ENCODE assay signal across 11 cellular contexts in the genomic region with DNA sequence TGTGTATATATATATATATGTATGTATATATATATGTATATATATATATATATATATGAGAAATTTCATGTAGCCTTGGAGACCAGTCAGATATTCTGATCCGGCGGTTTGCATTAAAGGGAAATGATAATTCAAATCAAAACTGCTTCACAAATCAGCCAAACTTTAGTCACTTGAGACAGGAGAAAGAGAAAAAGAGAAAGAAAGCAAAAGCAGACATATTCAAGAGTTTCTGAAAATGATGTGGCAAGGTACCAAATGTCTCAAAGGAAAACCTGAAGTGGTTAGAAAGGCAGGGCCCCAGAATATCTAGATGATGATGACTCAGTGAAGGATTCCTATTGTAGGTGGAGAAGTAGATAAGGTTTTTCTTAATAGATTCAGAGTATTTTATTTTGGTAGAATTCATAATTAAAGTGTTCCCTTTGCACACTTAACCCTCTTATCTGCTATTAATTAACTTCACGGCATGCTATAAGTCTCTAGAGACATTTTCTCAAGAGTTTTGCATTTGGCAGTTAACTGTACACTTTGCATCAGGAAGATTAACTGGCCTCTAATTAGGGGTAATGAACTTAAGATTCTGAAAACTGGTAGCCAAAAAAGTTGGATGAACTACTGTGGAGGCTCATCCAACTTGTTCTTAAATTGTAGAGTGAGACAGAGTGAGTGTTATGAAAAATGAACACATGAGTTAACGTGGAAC. TPM values are rescaled to one million over a fixed set of nuclear protein-coding genes. Genes with fewer than 3 reads are reported as not detected.
DNase-seq lines count a peak whose midpoint lies in the region; ATAC-seq, FAIRE-seq and TF ChIP-seq lines count a peak whose summit lies in the region.
"Had no signal": no experiment of that assay in that cellular context is flagged by ENCODE, and none has a peak within 500 bp of the region (broad histone marks: within the 10 kb centered on the region; RNA-seq: fewer than 3 reads in every experiment).

No MANE protein-coding gene starts in this region.

- H3K4me2 ChIP-seq in MM.1S (ENCODE audit: low read depth, low read length): no peak overlapping the region

- no peaks in the 10 kb centered on the region for H3K36me3 ChIP-seq in adipocyte (ENCODE audit: control insufficient read depth, insufficient read depth, low read length, severe bottlenecking)
- H3K36me3 ChIP-seq in MM.1S (replicated peaks; ENCODE audit: insufficient read depth, low read length): no peaks in the 10 kb centered on the region
- no peaks in the 10 kb centered on the region for H3K36me3 ChIP-seq in pancreas

- no peaks in the 10 kb centered on the region for H3K9me3 ChIP-seq in adipocyte (ENCODE audit: control insufficient read depth, low read length)
- H3K9me3 ChIP-seq in MM.1S (replicated peaks; ENCODE audit: insufficient read depth, low read length): no peaks in the 10 kb centered on the region
- no peaks in the 10 kb centered on the region for H3K9me3 ChIP-seq in pancreas
- H3K9me3 ChIP-seq: esophagus squamous epithelium had no signal

- H2AFZ ChIP-seq in MM.1S (ENCODE audit: low read length): no peak overlapping the region

- DNase-seq in GM18507 (ENCODE audit: extremely low spot score, insufficient read length, low read depth): peak; percentile 14
- DNase-seq in adipocyte (ENCODE audit: low read depth): no peak
- DNase-seq in Ammon's horn (ENCODE audit: low spot score): no peak
- DNase-seq in MM.1S: no peak
- DNase-seq in NCI-H2196 treated with DMSO at 0.1 percent for 48 hours (lab: John Stamatoyannopoulos, UW; ENCODE audit: unreplicated experiment): no peak
- no peak for DNase-seq in pancreas
- DNase-seq: esophagus squamous epithelium had no signal

- FAIRE-seq in GM18507 (lab: Jason Lieb, UNC) (peak; percentile 79), pancreas (lab: Jason Lieb, UNC) (no peak)
- FAIRE-seq: K562, RCC 7860 had no signal

- TF ChIP-seq CTCF in MM.1S (IDR thresholded peaks at IDR 0.05; ENCODE audit: low read length) (no peak), pancreas (IDR thresholded peaks at IDR 0.05) (no peak)

- peak; percentile 88 for ATAC-seq in GM19467 (IDR thresholded peaks at IDR 0.05; ENCODE audit: unreplicated experiment)
- peak; percentile 91 for ATAC-seq in HG03097 (IDR thresholded peaks at IDR 0.05; ENCODE audit: low FRiP score, unreplicated experiment)
- ATAC-seq in pancreas: no peak
- ATAC-seq: K562 had no signal

- WGBS in pancreas, 2 donors: 91 to 98% methylated on average over 4 of the region's 4 CpGs

- no peaks in the 10 kb centered on the region for H3F3A ChIP-seq in MM.1S (ENCODE audit: insufficient read depth, low read length)

- intact Hi-C loops in pancreas (cut with DNase I): no loop called here

- H3K4me3 ChIP-seq in adipocyte (ENCODE audit: low read length) (peak overlapping the region; percentile 27), MM.1S (ENCODE audit: low read length) (no peak overlapping the region), pancreas (no peak overlapping the region)
- H3K4me3 ChIP-seq: esophagus squamous epithelium, K562 had no signal

- H4K20me1 ChIP-seq in MM.1S (ENCODE audit: insufficient read depth, low read length): no peaks in the 10 kb centered on the region

- H3K4me1 ChIP-seq in adipocyte (ENCODE audit: control insufficient read depth, insufficient read depth, low read length) (peaks cover 7% of the 10 kb centered on the region), MM.1S (ENCODE audit: low read length) (no peaks in the 10 kb centered on the region), pancreas (no peaks in the 10 kb centered on the region)
- H3K4me1 ChIP-seq: esophagus squamous epithelium had no signal

- no peaks in the 10 kb centered on the region for H3K79me2 ChIP-seq in MM.1S (ENCODE audit: low read length)

- H3K27ac ChIP-seq in MM.1S (ENCODE audit: low read length) (no peak overlapping the region), pancreas (no peak overlapping the region)
- H3K27ac ChIP-seq: esophagus squamous epithelium had no signal

- H3K9ac ChIP-seq in adipocyte (ENCODE audit: low read length) (no peak overlapping the region), MM.1S (ENCODE audit: low read length) (no peak overlapping the region)

- H3K27me3 ChIP-seq in adipocyte (replicated peaks; ENCODE audit: control insufficient read depth, insufficient read depth, low read length) (no peaks in the 10 kb centered on the region), MM.1S (replicated peaks; ENCODE audit: insufficient read depth, low read length) (no peaks in the 10 kb centered on the region), pancreas (no peaks in the 10 kb centered on the region)
- H3K27me3 ChIP-seq: esophagus squamous epithelium had no signal

- H3K9me2 ChIP-seq in MM.1S (replicated peaks; ENCODE audit: insufficient read depth, low read length): no peaks in the 10 kb centered on the region

RNA-seq across cellular contexts. Expression of gene ASF1A, which starts 50.1 kb away (rescaled TPM):
- total RNA-seq in pancreas: 10 to 100 TPM in 3 of 6 donors, 1 to 10 TPM in 3; 4.5 to 13.9 (median 9.6) TPM
- 1 to 10 TPM; 6.5 to 8.3 TPM for polyA plus RNA-seq in pancreas

Comparison
In these comparisons a context has a peak if more than half of its experiments do, and no peak if none do; other contexts are left out.
1. ATAC-seq: peak in GM19467 (single experiment) and HG03097 (single experiment); none in pancreas (0 of 4).